1 cellular context compared by ENCODE assay signal in the genomic region with DNA sequence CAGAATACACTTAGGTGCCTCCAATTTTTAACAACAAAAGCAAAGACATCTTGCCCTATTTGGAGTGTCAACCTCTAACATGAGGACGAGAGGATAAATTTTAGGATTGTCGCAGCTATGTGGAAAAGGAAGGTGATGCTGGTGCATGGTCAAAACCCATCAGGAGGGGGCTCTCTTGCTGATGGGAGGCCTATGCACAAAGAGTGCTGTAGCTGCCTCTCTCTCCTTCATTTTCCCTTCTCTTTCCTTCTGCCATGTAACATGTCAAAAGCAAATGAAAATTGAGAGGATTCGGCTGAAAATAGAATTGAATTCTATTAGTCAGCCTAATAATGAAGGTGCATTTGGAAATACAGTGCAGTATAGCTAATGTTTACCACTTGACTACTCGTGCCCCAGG.
TF ChIP-seq lines count a peak whose summit lies in the region.

No MANE protein-coding gene starts in this region.

TF ChIP-seq in H1, 55 proteins besides CTCF, POLR2A, EP300 and RAD21:
- no peak for TF ChIP-seq SRF (IDR thresholded peaks at IDR 0.05; ENCODE audit: low read depth, low read length)
- no peak for TF ChIP-seq ASH2L (IDR thresholded peaks at IDR 0.05; ENCODE audit: low read length)
- TF ChIP-seq HDAC6 (IDR thresholded peaks at IDR 0.05; ENCODE audit: low read depth, low read length): no peak
- TF ChIP-seq GTF2F1 (IDR thresholded peaks at IDR 0.05; ENCODE audit: borderline replicate concordance, low read depth, low read length): no peak
- no peak for TF ChIP-seq TCF12 (IDR thresholded peaks at IDR 0.05; ENCODE audit: low read depth, low read length)
- no peak for TF ChIP-seq RXRA (IDR thresholded peaks at IDR 0.05; ENCODE audit: insufficient read depth, low read depth, low read length)
- no peak for TF ChIP-seq CBX8 (IDR thresholded peaks at IDR 0.05; ENCODE audit: borderline replicate concordance, low read depth, low read length)
- TF ChIP-seq ZNF274 (IDR thresholded peaks at IDR 0.05; ENCODE audit: borderline replicate concordance, extremely low read depth, low read length): no peak
- TF ChIP-seq SUZ12 (IDR thresholded peaks at IDR 0.05; ENCODE audit: low read length): no peak
- TF ChIP-seq EGR1 (IDR thresholded peaks at IDR 0.05; ENCODE audit: borderline replicate concordance, low read depth, low read length): no peak
- no peak for TF ChIP-seq CEBPB (IDR thresholded peaks at IDR 0.05; ENCODE audit: low read depth, low read length)
- TF ChIP-seq CHD2 (IDR thresholded peaks at IDR 0.05; ENCODE audit: low read length): no peak
